ENCODE assay signal across 21 cellular contexts in the genomic region with DNA sequence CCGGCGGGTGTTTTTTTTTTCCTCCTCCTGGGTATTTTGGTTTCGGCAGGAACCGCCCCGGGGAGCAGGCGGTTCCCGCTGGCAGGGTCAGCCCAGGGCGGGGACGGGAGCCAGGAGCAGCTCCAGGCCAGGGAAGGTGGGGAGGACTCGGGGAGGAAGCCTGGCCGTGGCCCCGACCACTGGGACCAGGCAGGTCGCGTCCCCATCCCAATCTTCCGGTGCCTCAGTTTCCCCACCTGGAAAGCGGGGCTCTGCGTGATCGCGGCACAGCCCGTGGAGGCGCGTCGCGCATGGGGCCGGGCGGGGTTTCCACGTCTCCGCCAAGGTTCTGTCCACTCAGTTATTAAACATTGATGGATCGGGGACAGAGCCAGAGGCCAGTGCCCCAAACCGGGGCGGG. TPM values are rescaled to one million over a fixed set of nuclear protein-coding genes. Genes with fewer than 3 reads are reported as not detected.
DNase-seq lines count a peak whose midpoint lies in the region; ATAC-seq and TF ChIP-seq lines count a peak whose summit lies in the region.
"Had no signal": no experiment of that assay in that cellular context is flagged by ENCODE, and none has a peak within 500 bp of the region (broad histone marks: within the 10 kb centered on the region; RNA-seq: fewer than 3 reads in every experiment).

No MANE protein-coding gene starts in this region.

- H3K9me3 Mint-ChIP-seq in activated CD4-positive, alpha-beta memory T cell treated with anti-CD3 and anti-CD28 coated beads, Interleukin-2, amount 10 ng/mL, durations not matched to agents 7 days and 5 days = no peaks in the 10 kb centered on the region
- H3K9me3 Mint-ChIP-seq: activated CD4-positive, alpha-beta T cell treated with anti-CD3 and anti-CD28 coated beads, Interleukin-2, amount 10 ng/mL, durations not matched to agents 24 days and 14 days; activated naive CD4-positive, alpha-beta T cell treated with anti-CD3 and anti-CD28 coated beads, Interleukin-2, amount 50 U/mL, for 72 hours; effector memory CD8-positive, alpha-beta T cell; stimulated activated naive CD8-positive, alpha-beta T cell treated with anti-CD3 and anti-CD28 coated beads, Interleukin-15, Interleukin-2, amounts not matched to agents 100 ng/mL and 50 ng/mL, for 24 hours had no signal

- ATAC-seq in right lobe of liver (peak; percentile 63 to 81 (median 78)), thoracic aorta (ENCODE audit: insufficient number of reproducible peaks, low FRiP score, low read depth) (peak; percentile 17), HG02678 (IDR thresholded peaks at IDR 0.05; ENCODE audit: unreplicated experiment) (no peak)
- ATAC-seq: activated naive CD4-positive, alpha-beta T cell treated with anti-CD3 and anti-CD28 coated beads, Interleukin-2, amount 50 U/mL, for 72 hours; effector memory CD8-positive, alpha-beta T cell had no signal

- no peak overlapping the region for H3K4me3 Mint-ChIP-seq in activated CD4-positive, alpha-beta memory T cell treated with anti-CD3 and anti-CD28 coated beads, Interleukin-2, amount 10 ng/mL, durations not matched to agents 7 days and 5 days
- H3K4me3 Mint-ChIP-seq: activated CD4-positive, alpha-beta T cell treated with anti-CD3 and anti-CD28 coated beads, Interleukin-2, amount 10 ng/mL, durations not matched to agents 24 days and 14 days; effector memory CD8-positive, alpha-beta T cell; stimulated activated naive CD8-positive, alpha-beta T cell treated with anti-CD3 and anti-CD28 coated beads, Interleukin-15, Interleukin-2, amounts not matched to agents 100 ng/mL and 50 ng/mL, for 24 hours had no signal

- no peak for TF ChIP-seq EP300 in esophagus muscularis mucosa (IDR thresholded peaks at IDR 0.05)

- H3K4me3 ChIP-seq in HEK293 (ENCODE audit: low read depth, low read length) = no peak overlapping the region
- peak overlapping the region; percentile 23 to 48 (median 40) for H3K4me3 ChIP-seq in esophagus muscularis mucosa
- H3K4me3 ChIP-seq in right lobe of liver = peak overlapping the region; percentile 34 to 55 (median 47)
- peak overlapping the region; percentile 53 for H3K4me3 ChIP-seq in thoracic aorta

- no peak overlapping the region for H3K27ac Mint-ChIP-seq in activated CD4-positive, alpha-beta memory T cell treated with anti-CD3 and anti-CD28 coated beads, Interleukin-2, amount 10 ng/mL, durations not matched to agents 7 days and 5 days
- H3K27ac Mint-ChIP-seq: activated CD4-positive, alpha-beta T cell treated with anti-CD3 and anti-CD28 coated beads, Interleukin-2, amount 10 ng/mL, durations not matched to agents 24 days and 14 days; activated naive CD4-positive, alpha-beta T cell treated with anti-CD3 and anti-CD28 coated beads, Interleukin-2, amount 50 U/mL, for 72 hours; stimulated activated naive CD8-positive, alpha-beta T cell treated with anti-CD3 and anti-CD28 coated beads, Interleukin-15, Interleukin-2, amounts not matched to agents 100 ng/mL and 50 ng/mL, for 24 hours had no signal

- H3K9me3 ChIP-seq in HEK293 (ENCODE audit: control insufficient read depth, insufficient read depth, low read depth, low read length) (no peaks in the 10 kb centered on the region), esophagus muscularis mucosa (no peaks in the 10 kb centered on the region), right lobe of liver (no peaks in the 10 kb centered on the region), thoracic aorta (no peaks in the 10 kb centered on the region)

- H3K27ac ChIP-seq in HEK293 (ENCODE audit: extremely low read depth, low read depth, low read length) (no peak overlapping the region), esophagus muscularis mucosa (replicated peaks in 1 of 4) (peak overlapping the region; percentile 55 to 80 (median 76)), right lobe of liver (peak overlapping the region; percentile 89 to 99 (median 96)), thoracic aorta (peak overlapping the region; percentile 96)

- H3K27me3 ChIP-seq in esophagus muscularis mucosa (no peaks in the 10 kb centered on the region), right lobe of liver (no peaks in the 10 kb centered on the region), thoracic aorta (replicated peaks; ENCODE audit: insufficient read depth) (no peaks in the 10 kb centered on the region)

- H3K4me1 Mint-ChIP-seq in activated CD4-positive, alpha-beta memory T cell treated with anti-CD3 and anti-CD28 coated beads, Interleukin-2, amount 10 ng/mL, durations not matched to agents 7 days and 5 days = peaks cover 13% of the 10 kb centered on the region

- peaks cover 6% of the 10 kb centered on the region for H3K27me3 Mint-ChIP-seq in activated CD4-positive, alpha-beta memory T cell treated with anti-CD3 and anti-CD28 coated beads, Interleukin-2, amount 10 ng/mL, durations not matched to agents 7 days and 5 days
- H3K27me3 Mint-ChIP-seq: activated CD4-positive, alpha-beta T cell treated with anti-CD3 and anti-CD28 coated beads, Interleukin-2, amount 10 ng/mL, durations not matched to agents 24 days and 14 days; effector memory CD8-positive, alpha-beta T cell; stimulated activated naive CD8-positive, alpha-beta T cell treated with anti-CD3 and anti-CD28 coated beads, Interleukin-15, Interleukin-2, amounts not matched to agents 100 ng/mL and 50 ng/mL, for 24 hours had no signal

- H3K36me3 ChIP-seq in HEK293 (ENCODE audit: control insufficient read depth in 2 of 2, insufficient read depth in 1 of 2, low read length in 2 of 2) (no peaks in the 10 kb centered on the region), esophagus muscularis mucosa (no peaks in the 10 kb centered on the region), right lobe of liver (no peaks in the 10 kb centered on the region), thoracic aorta (no peaks in the 10 kb centered on the region)

- no peak for DNase-seq in esophagus muscularis mucosa (ENCODE audit: extremely low spot score)
- DNase-seq in right lobe of liver = peak; percentile 81 to 89 (median 86)
- no peak for DNase-seq in thoracic aorta (ENCODE audit: low spot score)
- DNase-seq in activated CD4-positive, alpha-beta memory T cell treated with anti-CD3 and anti-CD28 coated beads, Interleukin-2, amount 10 ng/mL, durations not matched to agents 7 days and 5 days = no peak
- no peak for DNase-seq in foreskin melanocyte
- DNase-seq in anterior cingulate cortex (lab: John Stamatoyannopoulos, UW) = no peak
- DNase-seq: activated CD4-positive, alpha-beta T cell treated with anti-CD3 and anti-CD28 coated beads, Interleukin-2, amount 10 ng/mL, durations not matched to agents 24 days and 14 days; AML-193; caudate nucleus; effector memory CD8-positive, alpha-beta T cell; GF-D8; Kasumi-1; midbrain; NCI-H446; occipital lobe; T1000 had no signal

- no peaks in the 10 kb centered on the region for H3K36me3 Mint-ChIP-seq in activated CD4-positive, alpha-beta memory T cell treated with anti-CD3 and anti-CD28 coated beads, Interleukin-2, amount 10 ng/mL, durations not matched to agents 7 days and 5 days (ENCODE audit: low read depth)
- H3K36me3 Mint-ChIP-seq: activated naive CD4-positive, alpha-beta T cell treated with anti-CD3 and anti-CD28 coated beads, Interleukin-2, amount 50 U/mL, for 72 hours had no signal

- no peaks in the 10 kb centered on the region for H3K4me1 ChIP-seq in HEK293 (ENCODE audit: control insufficient read depth, insufficient read depth, low read length)
- H3K4me1 ChIP-seq in esophagus muscularis mucosa = peaks cover 34 to 55% (median 52%) of the 10 kb centered on the region in 4 donors
- peaks cover 0 to 47% (median 12%) of the 10 kb centered on the region in 4 donors for H3K4me1 ChIP-seq in right lobe of liver
- peaks cover 32 to 55% of the 10 kb centered on the region in 2 donors for H3K4me1 ChIP-seq in thoracic aorta (ENCODE audit: control insufficient read depth in 1 of 2, low read depth in 2 of 2)

- POLR2A ChIA-PET in HEK293 (lab: Yijun Ruan, JAX) = interaction anchor here (1.1 kb wide), 1 partner anchor 9 kb away, joined by 3 read pairs; no protein-coding TSS in a partner anchor
- POLR2A ChIA-PET in activated CD4-positive, alpha-beta memory T cell treated with anti-CD3 and anti-CD28 coated beads, Interleukin-2, amount 10 ng/mL, durations not matched to agents 7 days and 5 days (lab: Charles Lee) = interaction anchor here (0.8 kb wide), 1 partner anchor 52 kb away, joined by 3 read pairs; no protein-coding TSS in a partner anchor

- intact Hi-C loops in esophagus muscularis mucosa (cut with DNase I) = no loop called here
- intact Hi-C loops in right lobe of liver (cut with DNase I) = no loop called here

- no peak for TF ChIP-seq POLR2A in esophagus muscularis mucosa (IDR thresholded peaks at IDR 0.05; ENCODE audit: low read depth)
- TF ChIP-seq POLR2A in right lobe of liver (IDR thresholded peaks at IDR 0.05) = no peak

- CTCF ChIA-PET in HEK293 (lab: Yijun Ruan, JAX) = interaction anchor here (1.1 to 1.2 kb wide), 2 partner anchors 12 to 110 kb away, joined by 3 to 5 read pairs; no protein-coding TSS in a partner anchor
- CTCF ChIA-PET in activated CD4-positive, alpha-beta memory T cell treated with anti-CD3 and anti-CD28 coated beads, Interleukin-2, amount 10 ng/mL, durations not matched to agents 7 days and 5 days (lab: Charles Lee) = interaction anchor here (1.0 kb wide), 1 partner anchor 44 kb away, joined by 5 read pairs; no protein-coding TSS in a partner anchor

- no peak for TF ChIP-seq CTCF in HEK293 (tag by site-specific recombination; IDR thresholded peaks at IDR 0.05)
- TF ChIP-seq CTCF in esophagus muscularis mucosa (IDR thresholded peaks at IDR 0.05) = no peak
- no peak for TF ChIP-seq CTCF in right lobe of liver (IDR thresholded peaks at IDR 0.05)
- no peak for TF ChIP-seq CTCF in thoracic aorta (IDR thresholded peaks at IDR 0.05)

- 0% methylated on average over 4 of the region's 31 CpGs for WGBS in esophagus muscularis mucosa
- 15% methylated on average over 17 of the region's 31 CpGs for WGBS in right lobe of liver (ENCODE audit: insufficient coverage, low coverage, low lambda C conversion rate, missing lambda C conversion rate)

TF ChIP-seq in HEK293, 187 proteins besides CTCF, POLR2A, EP300 and RAD21 (continues in another document):
- no peak for TF ChIP-seq ZNF514 (tag by site-specific recombination; IDR thresholded peaks at IDR 0.05)

RNA-seq across cellular contexts. Expression of gene IL12RB1, which starts 34.8 kb away (rescaled TPM):
- total RNA-seq in esophagus muscularis mucosa = 1 to 10 TPM in 1 of 4 donors, under 1 TPM in 3; 0.42 to 2.0 (median 0.83) TPM
- 1 to 10 TPM in 1 of 6 experiments, under 1 TPM in 5; 0.25 to 2.0 (median 0.70) TPM for total RNA-seq in right lobe of liver
- total RNA-seq in thoracic aorta = 1 to 10 TPM; 1.6 to 5.4 TPM
- total RNA-seq in activated CD4-positive, alpha-beta memory T cell treated with anti-CD3 and anti-CD28 coated beads, Interleukin-2, amount 10 ng/mL, durations not matched to agents 7 days and 5 days = 10 to 100 TPM; 66.1 to 70.6 TPM
- total RNA-seq: SK-MEL-5 had no signal

RNA-seq across cellular contexts. Expression of gene ARRDC2, which starts 43.9 kb away (rescaled TPM):
- 10 to 100 TPM; 30.6 to 69.2 (median 62.5) TPM for total RNA-seq in esophagus muscularis mucosa
- total RNA-seq in right lobe of liver = 10 to 100 TPM in 4 of 6 experiments, 1 to 10 TPM in 2; 3.6 to 28.5 (median 10.8) TPM
- total RNA-seq in thoracic aorta = 100 to 1,000 TPM; 114 to 151 TPM
- 10 to 100 TPM; 60.7 to 62.0 TPM for total RNA-seq in activated CD4-positive, alpha-beta memory T cell treated with anti-CD3 and anti-CD28 coated beads, Interleukin-2, amount 10 ng/mL, durations not matched to agents 7 days and 5 days

RNA-seq across cellular contexts. Expression of gene MAST3, which starts 45.7 kb away (rescaled TPM):
- total RNA-seq in esophagus muscularis mucosa (1 to 10 TPM; 5.0 to 8.5 (median 6.4) TPM), right lobe of liver (10 to 100 TPM in 3 of 6 experiments, 1 to 10 TPM in 3; 8.0 to 17.9 (median 10.0) TPM), thoracic aorta (10 to 100 TPM; 18.7 to 27.8 TPM)
- total RNA-seq in activated CD4-positive, alpha-beta memory T cell treated with anti-CD3 and anti-CD28 coated beads, Interleukin-2, amount 10 ng/mL, durations not matched to agents 7 days and 5 days = 10 to 100 TPM; 29.2 to 29.9 TPM

Comparison
In these comparisons a context has a peak if more than half of its experiments do, and no peak if none do; other contexts are left out.
1. DNase-seq: peak in right lobe of liver (3 of 3); none in esophagus muscularis mucosa (single experiment), thoracic aorta (single experiment), activated CD4-positive, alpha-beta memory T cell treated with anti-CD3 and anti-CD28 coated beads, Interleukin-2, amount 10 ng/mL, durations not matched to agents 7 days and 5 days (single experiment), foreskin melanocyte (single experiment) and anterior cingulate cortex (0 of 58).
2. RNA of gene IL12RB1, which starts 34.8 kb away (total RNA-seq): 66.1 to 70.6 TPM in activated CD4-positive, alpha-beta memory T cell treated with anti-CD3 and anti-CD28 coated beads, Interleukin-2, amount 10 ng/mL, durations not matched to agents 7 days and 5 days; 1.6 to 5.4 TPM in thoracic aorta, 0.42 to 2.0 TPM in esophagus muscularis mucosa and 0.25 to 2.0 TPM in right lobe of liver; every median in the first group is over 10 times any median in the second.